8 cellular contexts compared by ENCODE assay signal in the genomic region with DNA sequence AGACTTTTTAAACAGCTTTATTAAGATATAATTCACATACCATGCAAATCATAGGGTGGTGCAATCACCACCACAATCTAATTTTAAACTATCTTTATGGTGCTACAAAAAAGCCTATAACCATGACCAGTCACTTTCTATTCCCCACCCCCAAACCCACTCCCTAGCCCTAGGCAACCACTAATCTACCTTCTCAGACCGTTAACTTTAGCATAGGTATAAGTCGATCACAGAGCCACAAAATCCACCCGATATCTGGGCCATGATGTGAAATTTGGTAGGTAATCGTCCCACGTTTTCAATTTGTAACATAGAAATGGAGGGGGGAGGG. TPM values are rescaled to one million over a fixed set of nuclear protein-coding genes. Genes with fewer than 3 reads are reported as not detected.
DNase-seq lines count a peak whose midpoint lies in the region; ATAC-seq lines count a peak whose summit lies in the region.

No MANE protein-coding gene starts in this region.

- H3K4me3 Mint-ChIP-seq in activated CD4-positive, alpha-beta memory T cell treated with anti-CD3 and anti-CD28 coated beads, Interleukin-2, amount 10 ng/mL, durations not matched to agents 7 days and 5 days, result peak overlapping the region; percentile 99
- peak overlapping the region; percentile 100 for H3K4me3 Mint-ChIP-seq in stimulated activated naive CD8-positive, alpha-beta T cell treated with anti-CD3 and anti-CD28 coated beads, Interleukin-15, amount 100 ng/mL, for 72 hours

- peak; percentile 19 for ATAC-seq in GM18868 (IDR thresholded peaks at IDR 0.05; ENCODE audit: unreplicated experiment)
- peak; percentile 15 for ATAC-seq in HG03060 (IDR thresholded peaks at IDR 0.05; ENCODE audit: low read depth, unreplicated experiment)
- ATAC-seq in stimulated activated naive CD8-positive, alpha-beta T cell treated with anti-CD3 and anti-CD28 coated beads, Interleukin-15, amount 100 ng/mL, for 72 hours, result peak; percentile 47

- no peak for DNase-seq in activated CD4-positive, alpha-beta memory T cell treated with anti-CD3 and anti-CD28 coated beads, Interleukin-2, amount 10 ng/mL, durations not matched to agents 7 days and 5 days
- DNase-seq in stimulated activated naive CD8-positive, alpha-beta T cell treated with anti-CD3 and anti-CD28 coated beads, Interleukin-15, amount 100 ng/mL, for 72 hours, result no peak
- DNase-seq in HuH-7 (ENCODE audit: low spot score) (no peak), putamen (ENCODE audit: low spot score) (no peak), NCI-H1436 (lab: John Stamatoyannopoulos, UW) (no peak)

- peaks cover 30% of the 10 kb centered on the region for H3K4me1 Mint-ChIP-seq in activated CD4-positive, alpha-beta memory T cell treated with anti-CD3 and anti-CD28 coated beads, Interleukin-2, amount 10 ng/mL, durations not matched to agents 7 days and 5 days
- H3K4me1 Mint-ChIP-seq in stimulated activated naive CD8-positive, alpha-beta T cell treated with anti-CD3 and anti-CD28 coated beads, Interleukin-15, amount 100 ng/mL, for 72 hours, result peaks cover 33% of the 10 kb centered on the region

- no peaks in the 10 kb centered on the region for H3K27me3 ChIP-seq in iPS-15b (ENCODE audit: control insufficient read depth, insufficient read depth, low read length)

- CTCF ChIA-PET in activated CD4-positive, alpha-beta memory T cell treated with anti-CD3 and anti-CD28 coated beads, Interleukin-2, amount 10 ng/mL, durations not matched to agents 7 days and 5 days (lab: Charles Lee), result no interaction called here

- peak overlapping the region; percentile 98 for H3K9ac ChIP-seq in iPS-15b (ENCODE audit: low read depth, low read length)

- POLR2A ChIA-PET in activated CD4-positive, alpha-beta memory T cell treated with anti-CD3 and anti-CD28 coated beads, Interleukin-2, amount 10 ng/mL, durations not matched to agents 7 days and 5 days (lab: Charles Lee), result interaction anchor here (1.1 kb wide), 1 partner anchor 9 kb away, joined by 3 read pairs; no protein-coding TSS in a partner anchor

- no peaks in the 10 kb centered on the region for H3K27me3 Mint-ChIP-seq in activated CD4-positive, alpha-beta memory T cell treated with anti-CD3 and anti-CD28 coated beads, Interleukin-2, amount 10 ng/mL, durations not matched to agents 7 days and 5 days
- H3K27me3 Mint-ChIP-seq in stimulated activated naive CD8-positive, alpha-beta T cell treated with anti-CD3 and anti-CD28 coated beads, Interleukin-15, amount 100 ng/mL, for 72 hours, result no peaks in the 10 kb centered on the region

- peaks cover 15% of the 10 kb centered on the region for H3K36me3 ChIP-seq in iPS-15b (ENCODE audit: control insufficient read depth, insufficient read depth, low read length)

- H3K9me3 Mint-ChIP-seq in activated CD4-positive, alpha-beta memory T cell treated with anti-CD3 and anti-CD28 coated beads, Interleukin-2, amount 10 ng/mL, durations not matched to agents 7 days and 5 days, result no peaks in the 10 kb centered on the region
- no peaks in the 10 kb centered on the region for H3K9me3 Mint-ChIP-seq in stimulated activated naive CD8-positive, alpha-beta T cell treated with anti-CD3 and anti-CD28 coated beads, Interleukin-15, amount 100 ng/mL, for 72 hours

- peak overlapping the region; percentile 98 for H3K4me3 ChIP-seq in iPS-15b (ENCODE audit: low read depth, low read length)

- H3K4me1 ChIP-seq in iPS-15b (ENCODE audit: control insufficient read depth, insufficient read depth, low read length), result peaks cover 4% of the 10 kb centered on the region

- peaks cover 46% of the 10 kb centered on the region for H3K36me3 Mint-ChIP-seq in activated CD4-positive, alpha-beta memory T cell treated with anti-CD3 and anti-CD28 coated beads, Interleukin-2, amount 10 ng/mL, durations not matched to agents 7 days and 5 days (ENCODE audit: low read depth)

- H3K27ac Mint-ChIP-seq in activated CD4-positive, alpha-beta memory T cell treated with anti-CD3 and anti-CD28 coated beads, Interleukin-2, amount 10 ng/mL, durations not matched to agents 7 days and 5 days, result peak overlapping the region; percentile 98
- peak overlapping the region; percentile 99 to 100 for H3K27ac Mint-ChIP-seq in stimulated activated naive CD8-positive, alpha-beta T cell treated with anti-CD3 and anti-CD28 coated beads, Interleukin-15, amount 100 ng/mL, for 72 hours

- H3K9me3 ChIP-seq in iPS-15b (ENCODE audit: control insufficient read depth, insufficient read depth, low read length), result no peaks in the 10 kb centered on the region

RNA-seq across cellular contexts. Expression of a gene that starts 0.5 kb away (rescaled TPM):
- 10 to 100 TPM; 55.3 to 55.5 TPM for total RNA-seq in activated CD4-positive, alpha-beta memory T cell treated with anti-CD3 and anti-CD28 coated beads, Interleukin-2, amount 10 ng/mL, durations not matched to agents 7 days and 5 days

RNA-seq across cellular contexts. Expression of a gene that starts 44.9 kb away (rescaled TPM):
- 1 to 10 TPM; 1.9 to 2.5 TPM for total RNA-seq in activated CD4-positive, alpha-beta memory T cell treated with anti-CD3 and anti-CD28 coated beads, Interleukin-2, amount 10 ng/mL, durations not matched to agents 7 days and 5 days
